9 cellular contexts compared by ENCODE assay signal in genomic region chr20:63009044-63009961, GRCh38. TPM values are rescaled to one million over a fixed set of nuclear protein-coding genes. Genes with fewer than 3 reads are reported as not detected.
DNase-seq lines count a peak whose midpoint lies in the region; ATAC-seq, FAIRE-seq and TF ChIP-seq lines count a peak whose summit lies in the region.
"Had no signal": no experiment of that assay in that cellular context is flagged by ENCODE, and none has a peak within 500 bp of the region (broad histone marks: within the 10 kb centered on the region; RNA-seq: fewer than 3 reads in every experiment).

No MANE protein-coding gene starts in this region.

- H4K20me1 ChIP-seq in OCI-LY3 (ENCODE audit: insufficient read depth, low read length) (no peaks in the 10 kb centered on the region), neural cell (ENCODE audit: insufficient read depth) (no peaks in the 10 kb centered on the region)

- peaks cover 6% of the 10 kb centered on the region for H3K36me3 ChIP-seq in OCI-LY3 (replicated peaks; ENCODE audit: low read depth, low read length)
- no peaks in the 10 kb centered on the region for H3K36me3 ChIP-seq in esophagus muscularis mucosa
- H3K36me3 ChIP-seq in neural cell (ENCODE audit: insufficient read depth, low read length): no peaks in the 10 kb centered on the region

- peak; percentile 95 for TF ChIP-seq RAD21 in neural cell (conservative IDR thresholded peaks at IDR 0.05)

- no peak for TF ChIP-seq EP300 in esophagus muscularis mucosa (IDR thresholded peaks at IDR 0.05)
- TF ChIP-seq EP300 in neural cell (conservative IDR thresholded peaks at IDR 0.05; ENCODE audit: poor library complexity, severe bottlenecking): no peak

- H2AFZ ChIP-seq in OCI-LY3 (ENCODE audit: low read depth, low read length) (peak overlapping the region; percentile 40; the same call in 1 of the 2 replicates), neural cell (ENCODE audit: low read depth, low read length) (no peak overlapping the region)

- H3K9me3 ChIP-seq in OCI-LY3 (ENCODE audit: insufficient read depth, low read length) (peaks cover 9% of the 10 kb centered on the region), esophagus muscularis mucosa (peaks cover 0 to 20% (median 15%) of the 10 kb centered on the region in 4 donors), neural cell (ENCODE audit: low read length) (peaks cover 3% of the 10 kb centered on the region)

- no peak for FAIRE-seq in D721Med (lab: Jason Lieb, UNC)

- peaks cover 37% of the 10 kb centered on the region for H3K4me1 ChIP-seq in OCI-LY3 (ENCODE audit: low read length)
- H3K4me1 ChIP-seq in esophagus muscularis mucosa: peaks cover 20 to 57% (median 44%) of the 10 kb centered on the region in 4 donors

- H3K9ac ChIP-seq in OCI-LY3 (ENCODE audit: low read length): peak overlapping the region; percentile 57
- H3K9ac ChIP-seq in neural cell (ENCODE audit: low read length): no peak overlapping the region

- peak; percentile 98 for DNase-seq in D721Med (ENCODE audit: insufficient read length, low spot score)
- peak; percentile 13 for DNase-seq in HS-5 (ENCODE audit: low read depth)
- DNase-seq in activated T-cell treated with anti-CD3 and anti-CD28 coated beads for 24 hours (ENCODE audit: low read depth): peak; percentile 74
- no peak for DNase-seq in esophagus muscularis mucosa (ENCODE audit: extremely low spot score)
- peak; percentile 25 for DNase-seq in stromal cell of bone marrow (ENCODE audit: low read depth)

- H3K4me3 ChIP-seq in OCI-LY3 (ENCODE audit: low read length) (peak overlapping the region; percentile 82), esophagus muscularis mucosa (peak overlapping the region in 2 of 4 donors; percentile 21 to 36), neural cell (ENCODE audit: low read length) (peak overlapping the region; percentile 25)

- no peaks in the 10 kb centered on the region for H3K9me2 ChIP-seq in neural cell (ENCODE audit: insufficient read depth, low read length)

- H3K27ac ChIP-seq in OCI-LY3 (ENCODE audit: low read length): peak overlapping the region; percentile 28
- no peak overlapping the region for H3K27ac ChIP-seq in esophagus muscularis mucosa (replicated peaks in 1 of 4)
- no peak overlapping the region for H3K27ac ChIP-seq in neural cell (ENCODE audit: low read length)

- no peak for TF ChIP-seq POLR2A in esophagus muscularis mucosa (IDR thresholded peaks at IDR 0.05; ENCODE audit: low read depth)

- no peaks in the 10 kb centered on the region for H3F3A ChIP-seq in neural cell (ENCODE audit: insufficient read depth, low read length, poor library complexity, severe bottlenecking)

- H3K4me2 ChIP-seq in OCI-LY3 (ENCODE audit: low read length) (peak overlapping the region; percentile 90), neural cell (ENCODE audit: low read length) (no peak overlapping the region)

- intact Hi-C loops in esophagus muscularis mucosa (cut with DNase I): loop anchor here (2.0 to 5.0 kb wide), 3 partner anchors 37 to 137 kb away; no protein-coding TSS in a partner anchor

- ATAC-seq in GM19468 (IDR thresholded peaks at IDR 0.05; ENCODE audit: extremely low read depth, unreplicated experiment): peak; percentile 28

- no peaks in the 10 kb centered on the region for H3K79me2 ChIP-seq in OCI-LY3 (ENCODE audit: low read length)
- no peaks in the 10 kb centered on the region for H3K79me2 ChIP-seq in neural cell (replicated peaks; ENCODE audit: insufficient read depth, low read length)

- 12% methylated on average over 12 of the region's 54 CpGs for WGBS in esophagus muscularis mucosa

- TF ChIP-seq CTCF in D721Med (IDR thresholded peaks at IDR 0.05; ENCODE audit: insufficient read depth, missing control alignments): peak; percentile 87
- TF ChIP-seq CTCF in OCI-LY3 (IDR thresholded peaks at IDR 0.05; ENCODE audit: low read depth, low read length): peak; percentile 92
- TF ChIP-seq CTCF in esophagus muscularis mucosa (IDR thresholded peaks at IDR 0.05): peak; percentile 94 to 95 (median 94)
- peak; percentile 96 for TF ChIP-seq CTCF in neural cell (IDR thresholded peaks at IDR 0.05; ENCODE audit: poor library complexity, severe bottlenecking)

- H3K27me3 ChIP-seq in OCI-LY3 (ENCODE audit: low read depth, low read length): peaks cover 7% of the 10 kb centered on the region; the same call in 1 of the 2 replicates
- peaks cover 19 to 100% (median 62%) of the 10 kb centered on the region in 4 donors for H3K27me3 ChIP-seq in esophagus muscularis mucosa
- H3K27me3 ChIP-seq in neural cell (ENCODE audit: insufficient read depth, low read depth, low read length): peaks cover 52% of the 10 kb centered on the region

TF ChIP-seq in neural cell, 6 proteins besides CTCF, POLR2A, EP300 and RAD21:
- TF ChIP-seq SMC3 (conservative IDR thresholded peaks at IDR 0.05; ENCODE audit: poor library complexity): peak; percentile 97
- TF ChIP-seq POLR2AphosphoS5 (IDR thresholded peaks at IDR 0.05): no peak
- TF ChIP-seq EZH2 (IDR thresholded peaks at IDR 0.05; ENCODE audit: borderline replicate concordance, insufficient read depth, low read length, poor library complexity, severe bottlenecking): no peak
- TF ChIP-seq REST (IDR thresholded peaks at IDR 0.05; ENCODE audit: borderline replicate concordance): no peak
TF ChIP-seq in neural cell: peak in this region for 1.

RNA-seq across cellular contexts. Expression of gene BHLHE23, which starts 2.5 kb away (rescaled TPM):
- total RNA-seq in esophagus muscularis mucosa: not detected
- not detected in 2 replicates for polyA plus RNA-seq in neural cell
- not detected in 2 replicates for polyA minus RNA-seq in neural cell
- total RNA-seq: mononuclear cell had no signal

RNA-seq across cellular contexts. Expression of gene SLC17A9, which starts 56.8 kb away (rescaled TPM):
- 1 to 10 TPM; 2.2 to 5.2 (median 2.7) TPM for total RNA-seq in esophagus muscularis mucosa
- polyA plus RNA-seq in neural cell: not detected in 2 replicates
- polyA minus RNA-seq in neural cell: not detected in 2 replicates
